ENCODE assay signal across 15 cellular contexts in the genomic region with DNA sequence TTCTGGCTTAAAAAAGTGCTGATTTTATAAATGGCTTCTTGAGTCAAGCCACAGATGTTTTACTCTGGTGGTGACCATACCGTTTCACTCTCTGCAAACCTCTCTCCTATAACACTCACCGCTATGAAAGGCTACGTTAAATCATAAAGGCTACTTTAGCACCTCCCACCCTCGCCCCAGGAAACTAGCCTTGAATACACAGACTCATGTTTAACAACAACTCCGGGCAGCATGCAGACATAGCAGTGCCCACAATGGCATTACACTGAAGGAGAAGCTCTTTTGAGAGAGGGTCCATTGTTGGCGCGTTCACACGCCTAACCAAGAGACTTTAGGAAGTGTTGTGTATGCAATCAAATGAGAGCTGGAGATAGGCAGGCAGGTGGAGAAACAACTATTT.
DNase-seq lines count a peak whose midpoint lies in the region; ATAC-seq lines count a peak whose summit lies in the region.
"Had no signal": no experiment of that assay in that cellular context is flagged by ENCODE, and none has a peak within 500 bp of the region (broad histone marks: within the 10 kb centered on the region; RNA-seq: fewer than 3 reads in every experiment).

No MANE protein-coding gene starts in this region.

- in situ Hi-C loops in ACHN (cut with HindIII; ENCODE audit: low pct_ligation_motif_present, low pct_unique_long_range_greater_than_20kb, low sequenced_read_pairs), result no loop called here

- no peak for ATAC-seq in HG03565 (IDR thresholded peaks at IDR 0.05; ENCODE audit: unreplicated experiment)
- ATAC-seq: activated CD4-positive, alpha-beta T cell treated with anti-CD3 and anti-CD28 coated beads for 36 hours; right lobe of liver had no signal

- DNase-seq in DMS153 treated with DMSO at 0.1 percent for 48 hours (lab: John Stamatoyannopoulos, UW; ENCODE audit: unreplicated experiment) (peak; percentile 53), NCI-H1694 (lab: John Stamatoyannopoulos, UW) (peak; percentile 77), NCI-H446 treated with DMSO at 0.1 percent for 48 hours (lab: John Stamatoyannopoulos, UW) (peak; percentile 52), cerebellar cortex (ENCODE audit: low spot score) (peak; percentile 69), GF-D8 (lab: John Stamatoyannopoulos, UW) (no peak), ACHN (no peak)
- DNase-seq in activated naive CD4-positive, alpha-beta T cell treated with Interleukin-2 at 50 U/mL for 16 hours, result no peak
- DNase-seq: activated CD4-positive, alpha-beta T cell treated with anti-CD3 and anti-CD28 coated beads for 36 hours; activated naive CD4-positive, alpha-beta T cell treated with anti-CD3 and anti-CD28 coated beads, Interleukin-2, amount 50 U/mL, for 16 hours; CD8-positive, alpha-beta memory T cell; foreskin fibroblast; Karpas-422; right lobe of liver; tibial artery had no signal

Comparison
In these comparisons a context has a peak if more than half of its experiments do, and no peak if none do; other contexts are left out.
1. DNase-seq: peak in DMS153 treated with DMSO at 0.1 percent for 48 hours (single experiment), NCI-H1694 (single experiment), NCI-H446 treated with DMSO at 0.1 percent for 48 hours (single experiment) and cerebellar cortex (single experiment); none in GF-D8 (single experiment), ACHN (single experiment) and activated naive CD4-positive, alpha-beta T cell treated with Interleukin-2 at 50 U/mL for 16 hours (single experiment).